In the genomic region with DNA sequence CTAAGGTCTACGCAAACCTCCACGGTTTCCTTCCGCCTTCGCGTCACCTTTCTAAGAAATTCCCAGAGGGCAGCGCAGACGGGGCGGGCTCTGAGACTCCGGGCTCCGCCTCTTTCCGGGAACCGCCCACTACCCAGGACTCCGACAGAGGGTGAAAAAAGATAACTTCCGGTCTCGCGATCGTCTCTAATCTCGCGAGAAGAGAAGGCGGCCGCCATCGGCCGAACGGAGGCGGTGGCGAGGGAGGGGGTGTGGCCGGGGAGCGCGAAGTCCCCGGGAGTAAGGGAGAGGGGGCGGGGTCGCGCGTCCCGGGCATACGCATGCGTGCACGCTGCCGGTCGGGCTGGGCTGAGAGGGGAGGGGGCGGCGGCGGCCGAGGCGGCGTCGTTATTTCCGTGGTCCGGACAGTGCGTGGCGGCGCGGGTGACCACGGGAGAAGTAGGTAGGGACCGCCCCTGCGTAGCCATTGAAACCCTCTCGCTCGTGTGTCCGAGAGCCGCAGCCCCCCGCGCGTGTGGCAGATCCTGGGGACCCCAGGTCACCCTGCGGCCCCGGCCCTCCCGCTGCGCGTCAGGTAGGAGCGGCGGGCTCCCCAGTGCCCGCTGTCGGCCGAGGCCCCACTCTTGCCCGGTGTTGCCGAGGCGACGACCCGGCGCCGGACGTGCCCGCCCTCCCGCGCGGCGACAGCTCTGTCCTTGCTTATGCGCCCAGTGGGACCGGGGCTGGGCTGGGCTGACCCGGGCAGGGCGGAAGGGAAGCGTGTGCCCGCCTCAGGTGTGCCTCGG, we compare ENCODE assay signal across 7 cellular contexts. TPM values are rescaled to one million over a fixed set of nuclear protein-coding genes. Genes with fewer than 3 reads are reported as not detected.
DNase-seq lines count a peak whose midpoint lies in the region; ATAC-seq and FAIRE-seq lines count a peak whose summit lies in the region.

Gene NAA35, plus strand, starts transcription at position 315 of the 785 bp plus-strand sequence. CDS start 1,014 bp downstream, outside the sequence.

- FAIRE-seq in GM18507 (lab: Jason Lieb, UNC): peak; percentile 98

- ATAC-seq in HG03025 (IDR thresholded peaks at IDR 0.05; ENCODE audit: low FRiP score, unreplicated experiment): peak; percentile 95

- DNase-seq in GM18507 (ENCODE audit: extremely low spot score, insufficient read length, low read depth): peak; percentile 91
- DNase-seq in NCI-H2081 (lab: John Stamatoyannopoulos, UW): peak; percentile 96 to 98
- peak; percentile 97 for DNase-seq in T1000 (lab: John Stamatoyannopoulos, UW)
- DNase-seq in astrocyte of the hippocampus (ENCODE audit: low read depth, low spot score): peak; percentile 100
- DNase-seq in hepatic stellate cell (ENCODE audit: low spot score): peak; percentile 97
- DNase-seq in renal cortical epithelial cell (ENCODE audit: low read depth): peak; percentile 95

RNA-seq across cellular contexts. Expression of gene NAA35, which starts in this region (rescaled TPM):
- total RNA-seq in renal cortical epithelial cell: 35.1 and 47.5 TPM in 2 replicates

Comparison
In these comparisons a context has a peak if more than half of its experiments do, and no peak if none do; other contexts are left out.
1. Peak in every context shown above with its lines: DNase-seq and ATAC-seq.